9 cellular contexts compared by ENCODE assay signal in genomic region chr16:1989826-1990335, GRCh38. TPM values are rescaled to one million over a fixed set of nuclear protein-coding genes. Genes with fewer than 3 reads are reported as not detected.
DNase-seq lines count a peak whose midpoint lies in the region; ATAC-seq and TF ChIP-seq lines count a peak whose summit lies in the region.
"Had no signal": no experiment of that assay in that cellular context is flagged by ENCODE, and none has a peak within 500 bp of the region (broad histone marks: within the 10 kb centered on the region; RNA-seq: fewer than 3 reads in every experiment).

TSS of gene SYNGR3 (plus strand) at chr16:1989970. CDS start at chr16:1990103, 133 bp downstream.

- peak within 1 kb of the TSS in 7 of 8 donors; percentile 50 to 95 (median 91) for H3K27ac Mint-ChIP-seq in CD8-positive, alpha-beta memory T cell
- H3K27ac Mint-ChIP-seq in nephron, result peak within 1 kb of the TSS in 1 of 3 experiments; percentile 71

- no peaks in the 10 kb centered on the region for H3K9me3 ChIP-seq in CD8-positive, alpha-beta memory T cell (ENCODE audit: low read length)
- H3K9me3 ChIP-seq in HUES6 (ENCODE audit: control insufficient read depth, insufficient read depth, low read depth, low read length) (no peaks in the 10 kb centered on the region), mammary epithelial cell (replicated peaks; ENCODE audit: insufficient read depth, low read length) (peaks cover 3% of the 10 kb centered on the region)
- H3K9me3 ChIP-seq: pancreas had no signal

- intact Hi-C loops in mammary epithelial cell (cut with micrococcal nuclease), result no loop called here

- no CpG with 5 or more reads among the region's 66 CpGs for WGBS in mammary epithelial cell (ENCODE audit: low coverage, missing lambda C conversion rate)

- ATAC-seq in HG03565 (IDR thresholded peaks at IDR 0.05; ENCODE audit: unreplicated experiment), result no peak

- H3K36me3 ChIP-seq in CD8-positive, alpha-beta memory T cell (ENCODE audit: insufficient read depth, low read length), result no peaks in the 10 kb centered on the region
- H3K36me3 ChIP-seq in HUES6 (ENCODE audit: control insufficient read depth, insufficient read depth, low read length), result peaks cover 15% of the 10 kb centered on the region
- peaks cover 4% of the 10 kb centered on the region for H3K36me3 ChIP-seq in mammary epithelial cell (ENCODE audit: insufficient read depth, low read length)

- H3K9ac ChIP-seq in HUES6 (ENCODE audit: low read length) (peak within 1 kb of the TSS; percentile 66), mammary epithelial cell (ENCODE audit: insufficient read depth, low read length) (no peak within 1 kb of the TSS)

- no peak within 1 kb of the TSS for H2AFZ ChIP-seq in mammary epithelial cell (ENCODE audit: low read depth, low read length)

- in situ Hi-C loops in mammary epithelial cell (cut with MboI; ENCODE audit: low sequenced_read_pairs in 2 of 2), result no loop called here

- BruUV-seq in mammary epithelial cell (replicated peaks; lab: Mats Ljungman, UMichigan), result no TSS peak

- H3K79me2 ChIP-seq in mammary epithelial cell (ENCODE audit: insufficient read depth, low read length), result peaks cover 10% of the 10 kb centered on the region

- peak within 1 kb of the TSS; percentile 64 for H3K4me3 ChIP-seq in CD8-positive, alpha-beta memory T cell (ENCODE audit: low read length)
- H3K4me3 ChIP-seq in HUES6 (ENCODE audit: low read depth, low read length) (peak within 1 kb of the TSS; percentile 77), mammary epithelial cell (replicated peaks in 1 of 3; ENCODE audit: insufficient read depth in 1 of 3, low read depth in 2 of 3, low read length in 3 of 3) (peak within 1 kb of the TSS in 1 of 3 experiments; percentile 27)

- peaks cover 9 to 10% of the 10 kb centered on the region in 2 donors for H3K27me3 Mint-ChIP-seq in CD8-positive, alpha-beta memory T cell
- peaks cover 62% of the 10 kb centered on the region for H3K27me3 Mint-ChIP-seq in nephron (ENCODE audit: low read depth)

- TF ChIP-seq CTCF in mammary epithelial cell (conservative IDR thresholded peaks at IDR 0.05 in 1 of 2, IDR thresholded peaks at IDR 0.05 in 1 of 2; ENCODE audit: extremely low read depth in 1 of 2, insufficient read depth in 1 of 2, low read depth in 1 of 2, low read length in 2 of 2) (no peak), nephron (IDR thresholded peaks at IDR 0.05; ENCODE audit: unreplicated experiment in 3 of 3) (no peak)

- H3K27ac ChIP-seq in CD8-positive, alpha-beta memory T cell (ENCODE audit: low read depth, low read length), result peak within 1 kb of the TSS; percentile 51
- no peak within 1 kb of the TSS for H3K27ac ChIP-seq in HUES6 (ENCODE audit: low read depth, low read length)
- H3K27ac ChIP-seq in mammary epithelial cell (ENCODE audit: insufficient read depth, low read depth, low read length), result no peak within 1 kb of the TSS
- H3K27ac ChIP-seq: pancreas had no signal

- CTCF ChIA-PET in CD8-positive, alpha-beta memory T cell (lab: Charles Lee), result no interaction called here
- CTCF ChIA-PET in mammary epithelial cell (lab: Charles Lee; ENCODE audit: low non-redundant PET), result no interaction called here

- DNase-seq in CD8-positive, alpha-beta memory T cell, result no peak
- DNase-seq in mammary epithelial cell (no peak), DMS79 treated with DMSO at 0.1 percent for 48 hours (lab: John Stamatoyannopoulos, UW) (no peak)
- no peak for DNase-seq in stimulated activated CD4-positive, alpha-beta T cell treated with anti-CD3 and anti-CD28 coated beads, Interleukin-2, amount 100 ng/mL, for 24 hours
- no peak for DNase-seq in activated CD4-positive, alpha-beta T cell treated with anti-CD3 and anti-CD28 coated beads for 1 hour

- H3K4me3 Mint-ChIP-seq in CD8-positive, alpha-beta memory T cell, result peak within 1 kb of the TSS; percentile 63 to 88 (median 79)
- peak within 1 kb of the TSS; percentile 75 to 79 (median 76) for H3K4me3 Mint-ChIP-seq in nephron

- H3K4me1 Mint-ChIP-seq in CD8-positive, alpha-beta memory T cell, result peaks cover 19 to 46% (median 22%) of the 10 kb centered on the region in 3 donors
- H3K4me1 Mint-ChIP-seq in nephron, result peaks cover 11% of the 10 kb centered on the region

- peaks cover 14% of the 10 kb centered on the region for H3K27me3 ChIP-seq in CD8-positive, alpha-beta memory T cell (ENCODE audit: insufficient read depth, low read length, poor library complexity, severe bottlenecking)
- H3K27me3 ChIP-seq in HUES6 (ENCODE audit: control insufficient read depth, insufficient read depth, low read length) (peaks cover 39% of the 10 kb centered on the region), mammary epithelial cell (ENCODE audit: insufficient read depth, low read length) (peaks cover 11% of the 10 kb centered on the region)

- no peaks in the 10 kb centered on the region for H3K9me3 Mint-ChIP-seq in CD8-positive, alpha-beta memory T cell
- no peaks in the 10 kb centered on the region for H3K9me3 Mint-ChIP-seq in nephron

- H3K4me2 ChIP-seq in mammary epithelial cell (ENCODE audit: insufficient read depth, low read depth, low read length), result peak within 1 kb of the TSS; percentile 77

- H3K36me3 Mint-ChIP-seq in CD8-positive, alpha-beta memory T cell, result peaks cover 0 to 15% (median 0%) of the 10 kb centered on the region in 3 donors
- H3K36me3 Mint-ChIP-seq in nephron (ENCODE audit: low read depth), result peaks cover 13% of the 10 kb centered on the region

- dilution Hi-C loops in mammary epithelial cell (cut with HindIII; ENCODE audit: low sequenced_read_pairs), result loop anchor here (10.0 kb wide), 1 partner anchor 85 kb away; no protein-coding TSS in a partner anchor

- no peaks in the 10 kb centered on the region for H4K20me1 ChIP-seq in mammary epithelial cell (ENCODE audit: insufficient read depth, low read length)

- POLR2A ChIA-PET in CD8-positive, alpha-beta memory T cell (lab: Charles Lee), result interaction anchor here (1.0 to 2.7 kb wide), 3 partner anchors 18 to 25 kb away, joined by 3 to 35 read pairs (median 4); partner anchors contain the start of genes RPS2 and TBL3

- peaks cover 22% of the 10 kb centered on the region for H3K4me1 ChIP-seq in CD8-positive, alpha-beta memory T cell (ENCODE audit: insufficient read depth, low read length)
- H3K4me1 ChIP-seq in HUES6 (ENCODE audit: control insufficient read depth, insufficient read depth, low read length) (peaks cover 26% of the 10 kb centered on the region), mammary epithelial cell (ENCODE audit: insufficient read depth, low read length) (peaks cover 23% of the 10 kb centered on the region)

RNA-seq across cellular contexts. Expression of gene SYNGR3, which starts in this region (rescaled TPM):
- total RNA-seq in CD8-positive, alpha-beta memory T cell, result 1 to 10 TPM; 3.4 to 3.6 TPM
- 2.1 TPM for polyA plus RNA-seq in CD8-positive, alpha-beta memory T cell
- total RNA-seq in mammary epithelial cell, result 1 to 10 TPM in 1 of 2 donors, under 1 TPM in 1; 0.17 to 3.6 TPM
- 0.33 TPM for polyA plus RNA-seq in mammary epithelial cell
- not detected for polyA minus RNA-seq in mammary epithelial cell
